In genomic region chr7:7183061-7183832, GRCh38 we compare ENCODE assay signal across 8 cellular contexts. TPM values are rescaled to one million over a fixed set of nuclear protein-coding genes. Genes with fewer than 3 reads are reported as not detected.
A peak's percentile ranks its signal among the peaks of the same experiment; 100 is the strongest.
DNase-seq lines count a peak whose midpoint lies in the region; ATAC-seq and TF ChIP-seq lines count a peak whose summit lies in the region.

No MANE protein-coding gene starts in this region.

- peaks cover 15% of the 10 kb centered on the region for H3K4me1 Mint-ChIP-seq in Caco-2 (ENCODE audit: low read depth, unreplicated experiment)

- H3K27ac ChIP-seq in RWPE2 (ENCODE audit: poor library complexity, severe bottlenecking) (peak overlapping the region; percentile 69), gastrocnemius medialis (peak overlapping the region; percentile 94 to 99 (median 97))

- H3K4me3 ChIP-seq in Caco-2 (ENCODE audit: low read depth, low read length), result peak overlapping the region; percentile 65
- peak overlapping the region; percentile 85 for H3K4me3 ChIP-seq in RWPE2 (ENCODE audit: severe bottlenecking)
- peak overlapping the region; percentile 80 to 98 (median 88) for H3K4me3 ChIP-seq in gastrocnemius medialis

- peaks cover 1% of the 10 kb centered on the region; the same call in 1 of the 2 replicates for H3K36me3 ChIP-seq in Caco-2 (ENCODE audit: control insufficient read depth, insufficient read depth, low read length)
- H3K36me3 ChIP-seq in RWPE2 (ENCODE audit: low read depth), result no peaks in the 10 kb centered on the region
- H3K36me3 ChIP-seq in gastrocnemius medialis, result no peaks in the 10 kb centered on the region

- CTCF ChIA-PET in Caco-2 (lab: Charles Lee), result interaction anchor here (1.7 to 2.2 kb wide), 3 partner anchors 72 to 84 kb away, joined by 4 to 5 read pairs (median 4); no protein-coding TSS in a partner anchor

- peak; percentile 55 to 73 for DNase-seq in Caco-2
- peak; percentile 58 for DNase-seq in RWPE2 (ENCODE audit: low spot score)
- peak; percentile 49 for DNase-seq in amniotic epithelial cell (ENCODE audit: low read depth)
- peak in 33 of 51 donors; percentile 17 to 83 (median 58) for DNase-seq in hypothalamus (lab: John Stamatoyannopoulos, UW)
- no peak for DNase-seq in gastrocnemius medialis
- DNase-seq in effector CD8-positive, alpha-beta T cell (lab: John Stamatoyannopoulos, UW), result no peak

- H3K4me3 Mint-ChIP-seq in Caco-2 (ENCODE audit: unreplicated experiment), result peak overlapping the region; percentile 91

- no peaks in the 10 kb centered on the region for H3K27me3 Mint-ChIP-seq in Caco-2 (ENCODE audit: insufficient read depth, unreplicated experiment)

- H3K27me3 ChIP-seq in Caco-2 (replicated peaks; ENCODE audit: control insufficient read depth, insufficient read depth, low read length), result no peaks in the 10 kb centered on the region
- no peaks in the 10 kb centered on the region for H3K27me3 ChIP-seq in RWPE2 (ENCODE audit: insufficient read depth, poor library complexity, severe bottlenecking)
- no peaks in the 10 kb centered on the region for H3K27me3 ChIP-seq in gastrocnemius medialis

- no peak for TF ChIP-seq POLR2A in gastrocnemius medialis (IDR thresholded peaks at IDR 0.05)

- peaks cover 5% of the 10 kb centered on the region for H3K36me3 Mint-ChIP-seq in Caco-2 (ENCODE audit: insufficient read depth, unreplicated experiment)

- intact Hi-C loops in Caco-2 (cut with micrococcal nuclease; ENCODE audit: unreplicated experiment) (loop anchor here (2.0 to 5.0 kb wide), 3 partner anchors 224 to 358 kb away; no protein-coding TSS in a partner anchor), gastrocnemius medialis (cut with DNase I; ENCODE audit: low total_unique reads) (loop anchor here (2.0 to 5.0 kb wide), 6 partner anchors 59 to 1034 kb away; partner anchors contain the start of genes GLCCI1 and UMAD1)

- no TSS peak for BruUV-seq in Caco-2 (replicated peaks; lab: Mats Ljungman, UMichigan)

- in situ Hi-C loops in gastrocnemius medialis (cut with MboI; ENCODE audit: low sequenced_read_pairs in 4 of 4), result loop anchor here in 1 of 4 donors (25.0 kb wide), 1 partner anchor 379 kb away; the partner anchor contains the start of gene MIOS

- POLR2A ChIA-PET in Caco-2 (lab: Charles Lee), result no interaction called here

- H3K9me3 ChIP-seq in Caco-2 (peaks cover 5% of the 10 kb centered on the region; the same call in 1 of the 2 replicates), RWPE2 (ENCODE audit: severe bottlenecking) (no peaks in the 10 kb centered on the region), gastrocnemius medialis (no peaks in the 10 kb centered on the region)

- H3K9me3 Mint-ChIP-seq in Caco-2 (ENCODE audit: unreplicated experiment), result no peaks in the 10 kb centered on the region

- peak overlapping the region; percentile 62 for H3K27ac Mint-ChIP-seq in Caco-2 (ENCODE audit: unreplicated experiment)

- ATAC-seq in GM19452 (IDR thresholded peaks at IDR 0.05; ENCODE audit: unreplicated experiment), result peak; percentile 23
- ATAC-seq in HG03520 (IDR thresholded peaks at IDR 0.05; ENCODE audit: unreplicated experiment), result peak; percentile 20
- ATAC-seq in RWPE2 (ENCODE audit: low read depth), result peak; percentile 40
- peak; percentile 39 to 48 for ATAC-seq in gastrocnemius medialis

- H3K4me1 ChIP-seq in Caco-2, result peaks cover 7% of the 10 kb centered on the region
- peaks cover 22% of the 10 kb centered on the region for H3K4me1 ChIP-seq in RWPE2 (ENCODE audit: insufficient read depth, poor library complexity, severe bottlenecking)
- peaks cover 24 to 29% of the 10 kb centered on the region in 2 donors for H3K4me1 ChIP-seq in gastrocnemius medialis

- TF ChIP-seq CTCF in Caco-2 (IDR thresholded peaks at IDR 0.05; ENCODE audit: insufficient read depth in 1 of 2, low read depth in 1 of 2, low read length in 1 of 2, severe bottlenecking in 1 of 2, unreplicated experiment in 1 of 2), result no peak
- no peak for TF ChIP-seq CTCF in RWPE2 (IDR thresholded peaks at IDR 0.05; ENCODE audit: poor library complexity, severe bottlenecking)
- TF ChIP-seq CTCF in gastrocnemius medialis (IDR thresholded peaks at IDR 0.05 in 4 of 5, conservative IDR thresholded peaks at IDR 0.05 in 1 of 5), result no peak

RNA-seq across cellular contexts. Expression of gene C1GALT1, which starts 0.9 kb away (rescaled TPM):
- total RNA-seq in Caco-2 (2022) (49.8 and 52.2 TPM in 2 replicates), gastrocnemius medialis (10 to 100 TPM; 16.1 to 40.8 (median 27.5) TPM)

Comparison
In these comparisons a context has a peak if more than half of its experiments do, and no peak if none do; other contexts are left out.
1. DNase-seq: peak in Caco-2 (2 of 2), RWPE2 (single experiment), amniotic epithelial cell (single experiment) and hypothalamus (33 of 51); none in gastrocnemius medialis (0 of 2) and effector CD8-positive, alpha-beta T cell (single experiment).
2. Peak in every context shown above with its lines, with median percentiles within 50 percentile points of each other: H3K4me3 ChIP-seq and ATAC-seq.